Comparison of ENCODE assay signal across 22 cellular contexts in genomic region chr16:23500866-23501234, GRCh38.
A peak's percentile ranks its signal among the peaks of the same experiment; 100 is the strongest.
DNase-seq lines count a peak whose midpoint lies in the region; ATAC-seq and TF ChIP-seq lines count a peak whose summit lies in the region.
"Had no signal": no experiment of that assay in that cellular context is flagged by ENCODE, and none has a peak within 500 bp of the region (broad histone marks: within the 10 kb centered on the region; RNA-seq: fewer than 3 reads in every experiment).

No MANE protein-coding gene starts in this region.

- ATAC-seq in stimulated activated naive B cell treated with anti-CD40 and anti-IgM and Interleukin-4, amounts not matched to agents 10 μg/mL and 1 μg/mL and 100 μg/mL, for 72 hours (replicated peaks): no peak
- no peak for ATAC-seq in GM18502 (IDR thresholded peaks at IDR 0.05; ENCODE audit: poor library complexity, unreplicated experiment)
- ATAC-seq: activated CD8-positive, alpha-beta T cell treated with anti-CD3 and anti-CD28 coated beads, Interleukin-2, amount 10 ng/mL, durations not matched to agents 7 days and 5 days; left lung had no signal

- no peaks in the 10 kb centered on the region for H3F3A ChIP-seq in OCI-LY1 (ENCODE audit: insufficient read depth, low read length)

- no peaks in the 10 kb centered on the region for H3K27me3 Mint-ChIP-seq in stimulated activated naive B cell treated with anti-CD40 and anti-IgM and Interleukin-4, amounts not matched to agents 10 μg/mL and 1 μg/mL and 100 μg/mL, for 72 hours

- peak overlapping the region; percentile 43; the same call in 1 of the 2 replicates for H3K4me2 ChIP-seq in OCI-LY1 (ENCODE audit: low read length)
- H3K4me2 ChIP-seq: hepatocyte had no signal

- H3K36me3 ChIP-seq in HEK293 (ENCODE audit: control insufficient read depth in 2 of 2, insufficient read depth in 1 of 2, low read length in 2 of 2) (peaks cover 0 to 14% of the 10 kb centered on the region in 2 experiments; a peak in 2 of 3 replicates), OCI-LY1 (ENCODE audit: insufficient read depth, low read length) (peaks cover 33% of the 10 kb centered on the region; the same call in 1 of the 2 replicates)

- H3K4me3 ChIP-seq in HEK293 (ENCODE audit: low read depth, low read length) (no peak overlapping the region), OCI-LY1 (ENCODE audit: low read depth, low read length, poor library complexity, severe bottlenecking) (no peak overlapping the region)
- H3K4me3 ChIP-seq: hepatocyte, left lung, Peyer's patch, SJSA1, thyroid gland had no signal

- H3K9ac ChIP-seq in OCI-LY1 (ENCODE audit: low read length): no peak overlapping the region

- CTCF ChIA-PET in HEK293 (lab: Yijun Ruan, JAX): no interaction called here

- H3K27ac ChIP-seq in HEK293 (ENCODE audit: extremely low read depth, low read depth, low read length): no peak overlapping the region
- H3K27ac ChIP-seq in OCI-LY1 (ENCODE audit: low read depth, low read length, poor library complexity, severe bottlenecking): no peak overlapping the region
- H3K27ac ChIP-seq in epithelial cell of prostate: peak overlapping the region; percentile 30
- H3K27ac ChIP-seq: foreskin keratinocyte, hepatocyte, left lung, Peyer's patch, SJSA1 had no signal

- H4K20me1 ChIP-seq in OCI-LY1 (ENCODE audit: insufficient read depth, low read length): no peaks in the 10 kb centered on the region

- TF ChIP-seq CTCF in HEK293 (tag by site-specific recombination; IDR thresholded peaks at IDR 0.05) (no peak), OCI-LY1 (IDR thresholded peaks at IDR 0.05; ENCODE audit: low read length) (no peak)

- peaks cover 8% of the 10 kb centered on the region for H3K4me1 ChIP-seq in HEK293 (ENCODE audit: control insufficient read depth, insufficient read depth, low read length)
- peaks cover 88% of the 10 kb centered on the region for H3K4me1 ChIP-seq in OCI-LY1 (ENCODE audit: insufficient read depth, low read length, severe bottlenecking)

- H3K9me3 Mint-ChIP-seq in stimulated activated naive B cell treated with anti-CD40 and anti-IgM and Interleukin-4, amounts not matched to agents 10 μg/mL and 1 μg/mL and 100 μg/mL, for 72 hours: no peaks in the 10 kb centered on the region
- H3K9me3 Mint-ChIP-seq: nephron had no signal

- H3K27me3 ChIP-seq in OCI-LY1 (ENCODE audit: insufficient read depth, low read length): no peaks in the 10 kb centered on the region
- H3K27me3 ChIP-seq: foreskin keratinocyte, hepatocyte, left lung, Peyer's patch, SJSA1, thyroid gland had no signal

- H3K9me2 ChIP-seq in OCI-LY1 (ENCODE audit: low read depth, low read length): no peaks in the 10 kb centered on the region

- DNase-seq in epithelial cell of prostate (ENCODE audit: low read depth, low spot score) (no peak), DMS79 (lab: John Stamatoyannopoulos, UW) (no peak), LoVo (ENCODE audit: low spot score) (no peak)
- no peak for DNase-seq in stimulated activated naive B cell treated with anti-CD40 and anti-IgM and Interleukin-4, amounts not matched to agents 10 μg/mL and 1 μg/mL and 100 μg/mL, for 72 hours
- DNase-seq: activated CD8-positive, alpha-beta T cell treated with anti-CD3 and anti-CD28 coated beads, Interleukin-2, amount 10 ng/mL, durations not matched to agents 7 days and 5 days; activated effector memory CD4-positive, alpha-beta T cell treated with anti-CD3 and anti-CD28 coated beads, Interleukin-2, amount 50 U/mL, for 16 hours; activated T-cell treated with anti-CD3 and anti-CD28 coated beads for 4 hours; left lung; midbrain; NCI-H2081 treated with DMSO at 0.1 percent for 48 hours; NCI-H82; Peyer's patch; stimulated activated CD4-positive, alpha-beta T cell treated with anti-CD3 and anti-CD28 coated beads, Interleukin-4, amount 100 ng/mL, for 24 hours; stimulated activated naive CD4-positive, alpha-beta T cell treated with Interleukin-2 at 50 U/mL for 16 hours; thyroid gland had no signal

- POLR2A ChIA-PET in HEK293 (lab: Yijun Ruan, JAX): interaction anchor here (0.7 kb wide), 1 partner anchor 58 kb away, joined by 4 read pairs; no protein-coding TSS in a partner anchor

- peaks cover 89% of the 10 kb centered on the region for H3K79me2 ChIP-seq in OCI-LY1 (ENCODE audit: insufficient read depth, low read length)

- peak overlapping the region in 1 of 2 donors; percentile 28 for H3K4me3 Mint-ChIP-seq in stimulated activated naive B cell treated with anti-CD40 and anti-IgM and Interleukin-4, amounts not matched to agents 10 μg/mL and 1 μg/mL and 100 μg/mL, for 72 hours
- H3K4me3 Mint-ChIP-seq: activated CD8-positive, alpha-beta T cell treated with anti-CD3 and anti-CD28 coated beads, Interleukin-2, amount 10 ng/mL, durations not matched to agents 7 days and 5 days; nephron had no signal

- H3K27ac Mint-ChIP-seq in stimulated activated naive B cell treated with anti-CD40 and anti-IgM and Interleukin-4, amounts not matched to agents 10 μg/mL and 1 μg/mL and 100 μg/mL, for 72 hours: peak overlapping the region; percentile 66
- H3K27ac Mint-ChIP-seq: activated CD8-positive, alpha-beta T cell treated with anti-CD3 and anti-CD28 coated beads, Interleukin-2, amount 10 ng/mL, durations not matched to agents 7 days and 5 days; nephron had no signal

- H3K4me1 Mint-ChIP-seq in stimulated activated naive B cell treated with anti-CD40 and anti-IgM and Interleukin-4, amounts not matched to agents 10 μg/mL and 1 μg/mL and 100 μg/mL, for 72 hours: peaks cover 64 to 86% of the 10 kb centered on the region in 2 donors

- H3K9me3 ChIP-seq in HEK293 (ENCODE audit: control insufficient read depth, insufficient read depth, low read depth, low read length) (no peaks in the 10 kb centered on the region), OCI-LY1 (ENCODE audit: low read length) (no peaks in the 10 kb centered on the region)
- H3K9me3 ChIP-seq: left lung, Peyer's patch, SJSA1, thyroid gland had no signal

- peaks cover 23 to 36% of the 10 kb centered on the region in 2 donors for H3K36me3 Mint-ChIP-seq in stimulated activated naive B cell treated with anti-CD40 and anti-IgM and Interleukin-4, amounts not matched to agents 10 μg/mL and 1 μg/mL and 100 μg/mL, for 72 hours

- H2AFZ ChIP-seq in OCI-LY1 (ENCODE audit: low read length): no peak overlapping the region
- H2AFZ ChIP-seq: hepatocyte had no signal

TF ChIP-seq in HEK293, 187 proteins besides CTCF, POLR2A, EP300 and RAD21:
- TF ChIP-seq ZNF449 (tag by site-specific recombination; IDR thresholded peaks at IDR 0.05) (no peak), PRDM1 (tag by site-specific recombination; IDR thresholded peaks at IDR 0.05) (peak; percentile 45)
- TF ChIP-seq, protein P1, sequence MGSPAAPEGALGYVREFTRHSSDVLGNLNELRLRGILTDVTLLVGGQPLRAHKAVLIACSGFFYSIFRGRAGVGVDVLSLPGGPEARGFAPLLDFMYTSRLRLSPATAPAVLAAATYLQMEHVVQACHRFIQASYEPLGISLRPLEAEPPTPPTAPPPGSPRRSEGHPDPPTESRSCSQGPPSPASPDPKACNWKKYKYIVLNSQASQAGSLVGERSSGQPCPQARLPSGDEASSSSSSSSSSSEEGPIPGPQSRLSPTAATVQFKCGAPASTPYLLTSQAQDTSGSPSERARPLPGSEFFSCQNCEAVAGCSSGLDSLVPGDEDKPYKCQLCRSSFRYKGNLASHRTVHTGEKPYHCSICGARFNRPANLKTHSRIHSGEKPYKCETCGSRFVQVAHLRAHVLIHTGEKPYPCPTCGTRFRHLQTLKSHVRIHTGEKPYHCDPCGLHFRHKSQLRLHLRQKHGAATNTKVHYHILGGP (tag by site-specific recombination; IDR thresholded peaks at IDR 0.05): no peak
